Comparison of ENCODE assay signal across 10 cellular contexts in genomic region chr9:70080481-70081119, GRCh38. TPM values are rescaled to one million over a fixed set of nuclear protein-coding genes. Genes with fewer than 3 reads are reported as not detected.
A peak's percentile ranks its signal among the peaks of the same experiment; 100 is the strongest.
DNase-seq lines count a peak whose midpoint lies in the region; ATAC-seq, FAIRE-seq and TF ChIP-seq lines count a peak whose summit lies in the region.
"Had no signal": no experiment of that assay in that cellular context is flagged by ENCODE, and none has a peak within 500 bp of the region (broad histone marks: within the 10 kb centered on the region; RNA-seq: fewer than 3 reads in every experiment).

No MANE protein-coding gene starts in this region.

- no peaks in the 10 kb centered on the region for H3K9me3 Mint-ChIP-seq in WTC11

- DNase-seq in NCI-H510A treated with DMSO at 0.1 percent for 48 hours (lab: John Stamatoyannopoulos, UW), result peak; percentile 62
- no peak for DNase-seq in NCI-H510A (lab: John Stamatoyannopoulos, UW)
- no peak for DNase-seq in WTC11 (ENCODE audit: low spot score)
- peak; percentile 12 for DNase-seq in left kidney (ENCODE audit: low read depth, low spot score)
- DNase-seq in urothelium cell line (ENCODE audit: low spot score), result peak; percentile 24
- no peak for DNase-seq in iPS-NIHi7 (ENCODE audit: extremely low spot score)
- DNase-seq: BE2C had no signal

- H3K36me3 Mint-ChIP-seq in WTC11, result no peaks in the 10 kb centered on the region

- no peak for TF ChIP-seq CTCF in WTC11 (IDR thresholded peaks at IDR 0.05)

- H3K27ac Mint-ChIP-seq in WTC11, result no peak overlapping the region; the same call in 1 of the 2 replicates

- ATAC-seq in WTC11 (peak; percentile 47; the same call in 1 of the 2 replicates), GM21528 (IDR thresholded peaks at IDR 0.05; ENCODE audit: low FRiP score, unreplicated experiment) (no peak), HG02884 (IDR thresholded peaks at IDR 0.05; ENCODE audit: unreplicated experiment) (no peak)

- CTCF ChIA-PET in WTC11 (lab: Charles Lee), result interaction anchor here (1.6 to 3.7 kb wide), 2 partner anchors 30 to 33 kb away, joined by 6 to 18 read pairs; no protein-coding TSS in a partner anchor

- H3K4me3 Mint-ChIP-seq in WTC11, result no peak overlapping the region

- H3K27me3 Mint-ChIP-seq in WTC11 (ENCODE audit: low read depth), result no peaks in the 10 kb centered on the region

- FAIRE-seq in urothelium cell line (lab: Jason Lieb, UNC), result no peak
- FAIRE-seq: H1 had no signal

- peaks cover 32% of the 10 kb centered on the region for H3K4me1 Mint-ChIP-seq in WTC11

- POLR2A ChIA-PET in WTC11 (lab: Charles Lee), result no interaction called here

TF ChIP-seq in WTC11, 78 proteins besides CTCF, POLR2A, EP300 and RAD21:
- TF ChIP-seq ZNF671 (CRISPR knock-in tag; IDR thresholded peaks at IDR 0.05), result no peak
- no peak for TF ChIP-seq NFE2L1 (CRISPR knock-in tag; IDR thresholded peaks at IDR 0.05)
- TF ChIP-seq KAT7 (CRISPR knock-in tag; IDR thresholded peaks at IDR 0.05; ENCODE audit: borderline replicate concordance), result no peak
- TF ChIP-seq ESRRA (CRISPR knock-in tag; IDR thresholded peaks at IDR 0.05; ENCODE audit: borderline replicate concordance), result no peak
- TF ChIP-seq ZNF396 (CRISPR knock-in tag; IDR thresholded peaks at IDR 0.05; ENCODE audit: borderline replicate concordance), result no peak
- TF ChIP-seq NFYB (CRISPR knock-in tag; conservative IDR thresholded peaks at IDR 0.05; ENCODE audit: low read depth), result no peak
- TF ChIP-seq ZBTB43 (CRISPR knock-in tag; IDR thresholded peaks at IDR 0.05), result no peak
- no peak for TF ChIP-seq NFATC4 (CRISPR knock-in tag; IDR thresholded peaks at IDR 0.05)
- TF ChIP-seq FOXP1 (CRISPR knock-in tag; IDR thresholded peaks at IDR 0.05; ENCODE audit: borderline replicate concordance), result no peak
- TF ChIP-seq ATF1 (CRISPR knock-in tag; IDR thresholded peaks at IDR 0.05), result no peak
- TF ChIP-seq CBFB (CRISPR knock-in tag; IDR thresholded peaks at IDR 0.05; ENCODE audit: low read depth), result no peak
- no peak for TF ChIP-seq ZBTB21 (CRISPR knock-in tag; IDR thresholded peaks at IDR 0.05; ENCODE audit: borderline replicate concordance)
- TF ChIP-seq ZNF263 (CRISPR knock-in tag; IDR thresholded peaks at IDR 0.05; ENCODE audit: low read depth), result no peak
- TF ChIP-seq USF1 (CRISPR knock-in tag; IDR thresholded peaks at IDR 0.05), result no peak

RNA-seq across cellular contexts. Expression of gene MAMDC2, which starts 37.0 kb away (rescaled TPM):
- total RNA-seq in WTC11 (2021), result 6.0 to 6.3 TPM (median 6.3 TPM) in 3 replicates

Comparison
In these comparisons a context has a peak if more than half of its experiments do, and no peak if none do; other contexts are left out.
1. DNase-seq: peak in NCI-H510A treated with DMSO at 0.1 percent for 48 hours (single experiment), left kidney (single experiment) and urothelium cell line (single experiment); none in NCI-H510A (single experiment), WTC11 (single experiment) and iPS-NIHi7 (single experiment).